8 cellular contexts compared by ENCODE assay signal in the genomic region with DNA sequence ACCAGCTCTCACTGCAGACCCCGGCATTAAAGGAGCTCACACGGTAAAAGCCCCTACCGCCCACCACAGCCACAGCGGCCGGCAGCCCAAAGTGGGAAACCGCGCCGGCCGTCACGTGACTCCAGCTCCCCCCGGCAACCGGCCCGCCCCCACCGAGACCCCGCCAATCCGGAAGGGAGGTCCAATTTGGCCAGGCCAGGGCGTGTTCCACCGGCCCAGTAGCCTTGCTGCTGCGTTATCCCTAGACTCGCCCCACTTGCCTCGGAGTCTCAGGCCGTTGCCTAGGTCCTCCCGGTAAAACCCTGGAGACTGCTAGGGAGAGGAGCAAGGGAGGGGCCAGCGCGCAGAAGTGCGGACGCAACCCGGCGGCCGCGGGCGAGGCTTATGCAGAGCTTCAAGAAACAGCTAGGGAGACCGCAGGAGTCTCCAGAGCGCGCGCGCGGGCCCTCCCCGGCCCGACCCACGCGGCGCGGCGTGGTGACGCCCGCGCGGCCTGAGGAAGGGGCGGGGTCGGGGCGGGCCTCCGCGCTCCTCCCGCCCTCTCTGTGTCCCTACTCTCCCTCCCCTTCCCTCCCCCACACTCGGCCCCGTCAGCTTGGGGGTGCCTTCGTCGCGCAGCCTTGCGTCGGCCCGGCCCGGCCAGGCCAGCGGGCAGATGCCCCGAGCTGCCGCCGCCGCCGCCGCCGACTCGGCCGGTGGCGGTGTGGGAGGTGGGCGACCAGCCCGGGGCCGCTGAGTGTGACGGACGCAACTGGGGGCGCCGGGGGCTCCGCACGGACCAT. TPM values are rescaled to one million over a fixed set of nuclear protein-coding genes. Genes with fewer than 3 reads are reported as not detected.
DNase-seq lines count a peak whose midpoint lies in the region; ATAC-seq and TF ChIP-seq lines count a peak whose summit lies in the region.

Gene RIC1 (plus strand): TSS at position 578 of the 782 bp plus-strand sequence. CDS start 203 bp downstream, at position 781.

- H3K9me3 ChIP-seq in vagina: no peaks in the 10 kb centered on the region

- H3K36me3 ChIP-seq in rectal smooth muscle tissue (ENCODE audit: control insufficient read depth, insufficient read depth, low read length) (no peaks in the 10 kb centered on the region), vagina (no peaks in the 10 kb centered on the region)

- TF ChIP-seq POLR2A in GM18505 (IDR thresholded peaks at IDR 0.05; ENCODE audit: borderline replicate concordance, extremely low read depth, insufficient read depth, insufficient read length) (peak; percentile 98), vagina (IDR thresholded peaks at IDR 0.05) (peak; percentile 78 to 95)

- in situ Hi-C loops in astrocyte of the cerebellum (cut with HindIII; ENCODE audit: low sequenced_read_pairs): no loop called here

- peak within 1 kb of the TSS; percentile 97 for H3K27ac ChIP-seq in rectal smooth muscle tissue (ENCODE audit: low read depth, low read length)
- peak within 1 kb of the TSS; percentile 97 for H3K27ac ChIP-seq in vagina

- peak; percentile 89 to 90 for DNase-seq in NCI-H1930 (lab: John Stamatoyannopoulos, UW)
- DNase-seq in T-helper 9 cell: peak; percentile 81
- DNase-seq in astrocyte of the cerebellum (ENCODE audit: low read depth): peak; percentile 76
- peak; percentile 92 for DNase-seq in hepatic stellate cell (ENCODE audit: low spot score)
- peak in 1 of 2 donors; percentile 96 for DNase-seq in vagina (ENCODE audit: extremely low spot score in 2 of 2)

- peak within 1 kb of the TSS; percentile 78 for H3K9ac ChIP-seq in rectal smooth muscle tissue (ENCODE audit: low read length)

- ATAC-seq in GM18505 (IDR thresholded peaks at IDR 0.05; ENCODE audit: unreplicated experiment) (peak; percentile 57), HG02938 (IDR thresholded peaks at IDR 0.05; ENCODE audit: unreplicated experiment) (peak; percentile 44)

- intact Hi-C loops in vagina (cut with DNase I): no loop called here

- H3K27me3 ChIP-seq in rectal smooth muscle tissue (ENCODE audit: control insufficient read depth, insufficient read depth, low read length) (no peaks in the 10 kb centered on the region), vagina (no peaks in the 10 kb centered on the region)

- H3K4me3 ChIP-seq in astrocyte of the cerebellum (ENCODE audit: low read depth, low read length) (peak within 1 kb of the TSS; percentile 61), rectal smooth muscle tissue (ENCODE audit: low read length) (peak within 1 kb of the TSS; percentile 92), vagina (peak within 1 kb of the TSS; percentile 83 to 87)

- H3K4me1 ChIP-seq in rectal smooth muscle tissue (ENCODE audit: control insufficient read depth, insufficient read depth, low read length): peaks cover 7% of the 10 kb centered on the region
- peaks cover 68% of the 10 kb centered on the region for H3K4me1 ChIP-seq in vagina

- TF ChIP-seq CTCF in astrocyte of the cerebellum (IDR thresholded peaks at IDR 0.05; ENCODE audit: low read depth, low read length, missing control alignments) (no peak), vagina (IDR thresholded peaks at IDR 0.05) (peak in 1 of 3 experiments; percentile 12)

RNA-seq across cellular contexts. Expression of gene RIC1, which starts in this region (rescaled TPM):
- 49.8 TPM for total RNA-seq in vagina
